ENCODE assay signal across 13 cellular contexts in genomic region chr16:10868089-10868488, GRCh38. TPM values are rescaled to one million over a fixed set of nuclear protein-coding genes. Genes with fewer than 3 reads are reported as not detected.
A peak's percentile ranks its signal among the peaks of the same experiment; 100 is the strongest.
DNase-seq lines count a peak whose midpoint lies in the region; ATAC-seq, FAIRE-seq and TF ChIP-seq lines count a peak whose summit lies in the region.
"Had no signal": no experiment of that assay in that cellular context is flagged by ENCODE, and none has a peak within 500 bp of the region (broad histone marks: within the 10 kb centered on the region; RNA-seq: fewer than 3 reads in every experiment).

No MANE protein-coding gene starts in this region.

- CTCF ChIA-PET in GM12878 (lab: Yijun Ruan, JAX), result interaction anchor here (0.7 to 3.4 kb wide), 8 partner anchors 10 to 130 kb away, joined by 3 to 21 read pairs (median 6); partner anchors contain the start of gene CIITA
- CTCF ChIA-PET in PC-3 (lab: Charles Lee), result no interaction called here

- DNase-seq in GM12878 (ENCODE audit: low read depth, low spot score), result no peak
- peak; percentile 58 for DNase-seq in posterior vena cava (ENCODE audit: low spot score)
- DNase-seq in PC-3, result no peak
- no peak for DNase-seq in UCSD-AML1 (lab: John Stamatoyannopoulos, UW; ENCODE audit: unreplicated experiment)
- DNase-seq: activated naive CD4-positive, alpha-beta T cell; CD4-positive, alpha-beta memory T cell; foreskin melanocyte; NCI-H510A had no signal

- H3K4me2 ChIP-seq in DOHH2 (ENCODE audit: low read length) (peak overlapping the region; percentile 83), GM12878 (ENCODE audit: control insufficient read depth, insufficient read depth) (peak overlapping the region; percentile 99), PC-3 (ENCODE audit: low read length) (no peak overlapping the region)

- ATAC-seq in HG03066 (IDR thresholded peaks at IDR 0.05; ENCODE audit: low read depth, unreplicated experiment) (peak; percentile 3), GM12878 (no peak; the same call in 2 of the 3 replicates), PC-3 (no peak), HG02642 (IDR thresholded peaks at IDR 0.05; ENCODE audit: poor library complexity, unreplicated experiment) (no peak)

- RAD21 ChIA-PET in GM12878 (lab: Charles Lee; ENCODE audit: unreplicated experiment), result interaction anchor here (0.6 to 5.4 kb wide), 18 partner anchors 9 to 130 kb away, joined by 3 to 51 read pairs (median 4); partner anchors contain the start of genes CIITA, DEXI and NUBP1

- H2AFZ ChIP-seq in GM12878 (ENCODE audit: control insufficient read depth, low read depth, low read length), result no peak overlapping the region
- no peak overlapping the region for H2AFZ ChIP-seq in PC-3 (ENCODE audit: low read length)

- H4K20me1 ChIP-seq in DOHH2 (ENCODE audit: control insufficient read depth, insufficient read depth, low read depth, low read length), result no peaks in the 10 kb centered on the region
- no peaks in the 10 kb centered on the region for H4K20me1 ChIP-seq in GM12878 (ENCODE audit: control insufficient read depth, insufficient read depth)
- no peaks in the 10 kb centered on the region for H4K20me1 ChIP-seq in PC-3 (ENCODE audit: low read length)

- peak overlapping the region; percentile 84 for H3K27ac ChIP-seq in DOHH2 (ENCODE audit: low read depth, low read length)
- H3K27ac ChIP-seq in GM12878 (ENCODE audit: control insufficient read depth, insufficient read depth), result no peak overlapping the region
- no peak overlapping the region for H3K27ac ChIP-seq in PC-3 (ENCODE audit: low read length)
- H3K27ac ChIP-seq: vagina had no signal

- TF ChIP-seq EP300 in GM12878 (IDR thresholded peaks at IDR 0.05; ENCODE audit: borderline replicate concordance in 1 of 2, control insufficient read depth in 1 of 2, low read depth in 2 of 2, low read length in 2 of 2), result no peak

- TF ChIP-seq POLR2A in GM12878 (IDR thresholded peaks at IDR 0.05; ENCODE audit: low read depth, low read length), result no peak

- no peak for FAIRE-seq in GM12878 (lab: Jason Lieb, UNC)

- WGBS in GM12878 (ENCODE audit: insufficient coverage, insufficient replicate concordance, low lambda C conversion rate, missing lambda C conversion rate), result 75% methylated on average over 4 of the region's 4 CpGs

- TSS peak; percentile 95 for BruUV-seq in GM12878 (replicated peaks; lab: Mats Ljungman, UMichigan)
- BruUV-seq in PC-3 (replicated peaks; lab: Mats Ljungman, UMichigan), result no TSS peak

- intact Hi-C loops in GM12878 (cut with micrococcal nuclease; ENCODE audit: unreplicated experiment), result loop anchor here (1.0 kb wide), 1 partner anchor 9 kb away; the partner anchor contains the start of gene CIITA
- intact Hi-C loops in posterior vena cava (cut with DNase I), result no loop called here
- intact Hi-C loops in PC-3 (cut with micrococcal nuclease), result no loop called here

- H3K9ac ChIP-seq in GM12878 (ENCODE audit: control insufficient read depth, insufficient read depth, low read length) (0 out of 2 replicates have a peak overlapping the region, but pooled peaks have one; percentile 7), PC-3 (ENCODE audit: low read length) (no peak overlapping the region)

- peaks cover 90% of the 10 kb centered on the region for H3K4me1 ChIP-seq in DOHH2 (ENCODE audit: control insufficient read depth, low read length)
- H3K4me1 ChIP-seq in GM12878 (ENCODE audit: control insufficient read depth, insufficient read depth, low read length), result peaks cover 65% of the 10 kb centered on the region
- H3K4me1 ChIP-seq in PC-3 (ENCODE audit: insufficient read depth, low read length), result peaks cover 20% of the 10 kb centered on the region
- H3K4me1 ChIP-seq: vagina had no signal

- TF ChIP-seq CTCF in DOHH2 (IDR thresholded peaks at IDR 0.05; ENCODE audit: low read depth, low read length, poor library complexity, severe bottlenecking) (no peak), GM12878 (IDR thresholded peaks at IDR 0.05 in 2 of 3, conservative IDR thresholded peaks at IDR 0.05 in 1 of 3; ENCODE audit: control insufficient read depth in 2 of 3, extremely low read depth in 1 of 3, insufficient read depth in 1 of 3, low read depth in 3 of 3, low read length in 3 of 3) (no peak), PC-3 (conservative IDR thresholded peaks at IDR 0.05; ENCODE audit: low read depth, low read length) (no peak)

- no peaks in the 10 kb centered on the region for H3K36me3 ChIP-seq in DOHH2 (ENCODE audit: control insufficient read depth, low read length)
- no peaks in the 10 kb centered on the region for H3K36me3 ChIP-seq in GM12878 (ENCODE audit: control insufficient read depth in 2 of 2, insufficient read depth in 2 of 2, low read length in 1 of 2)
- H3K36me3 ChIP-seq in PC-3 (ENCODE audit: low read depth, low read length), result no peaks in the 10 kb centered on the region
- H3K36me3 ChIP-seq: vagina had no signal

- no peak for TF ChIP-seq RAD21 in GM12878 (IDR thresholded peaks at IDR 0.05; ENCODE audit: insufficient read depth, low read depth, low read length)

- H3K79me2 ChIP-seq in DOHH2 (ENCODE audit: control insufficient read depth, low read length) (no peaks in the 10 kb centered on the region), GM12878 (ENCODE audit: control insufficient read depth, insufficient read depth, low read length) (no peaks in the 10 kb centered on the region), PC-3 (ENCODE audit: low read length) (no peaks in the 10 kb centered on the region)

- H3F3A ChIP-seq in DOHH2 (ENCODE audit: control insufficient read depth, insufficient read depth) (peaks cover 8% of the 10 kb centered on the region), PC-3 (ENCODE audit: low read length, unreplicated experiment) (no peaks in the 10 kb centered on the region)

- SMC1A ChIA-PET in GM12878 (lab: Charles Lee; ENCODE audit: uncharacterized antibody, unreplicated experiment), result interaction anchor here (0.7 to 9.7 kb wide), 13 partner anchors 10 to 130 kb away, joined by 3 to 95 read pairs (median 7); partner anchors contain the start of genes CIITA and NUBP1

- H3K4me3 ChIP-seq in DOHH2 (ENCODE audit: low read length) (peak overlapping the region; percentile 59), GM12878 (peak overlapping the region; percentile 47; the same call in 1 of the 2 replicates), PC-3 (ENCODE audit: low read length) (no peak overlapping the region)
- H3K4me3 ChIP-seq: mucosa of descending colon, vagina had no signal

- H3K9me2 ChIP-seq in DOHH2 (replicated peaks; ENCODE audit: control insufficient read depth, low read length) (no peaks in the 10 kb centered on the region), PC-3 (replicated peaks; ENCODE audit: low read length) (no peaks in the 10 kb centered on the region)

- in situ Hi-C loops in GM12878 (cut with MboI), result no loop called here

- no peaks in the 10 kb centered on the region for H3K9me3 ChIP-seq in DOHH2 (ENCODE audit: control insufficient read depth, insufficient read depth, low read length)
- H3K9me3 ChIP-seq in GM12878 (replicated peaks; ENCODE audit: control insufficient read depth, insufficient read depth, low read length), result no peaks in the 10 kb centered on the region
- H3K9me3 ChIP-seq in PC-3 (ENCODE audit: low read length), result no peaks in the 10 kb centered on the region
- H3K9me3 ChIP-seq: mucosa of descending colon, vagina had no signal

- POLR2A ChIA-PET in GM12878 (lab: Charles Lee), result interaction anchor here (0.7 to 3.9 kb wide), 9 partner anchors 9 to 93 kb away, joined by 3 to 32 read pairs (median 4); partner anchors contain the start of gene CIITA
- POLR2A ChIA-PET in PC-3 (lab: Charles Lee; ENCODE audit: unreplicated experiment), result no interaction called here

- H3K27me3 ChIP-seq in DOHH2 (ENCODE audit: control insufficient read depth, low read length) (no peaks in the 10 kb centered on the region), GM12878 (replicated peaks in 1 of 2; ENCODE audit: control insufficient read depth in 2 of 2, insufficient read depth in 2 of 2, low read length in 1 of 2) (no peaks in the 10 kb centered on the region), PC-3 (ENCODE audit: low read length) (no peaks in the 10 kb centered on the region)
- H3K27me3 ChIP-seq: vagina had no signal

RNA-seq across cellular contexts. Expression of gene CIITA, which starts 8.9 kb away (rescaled TPM):
- total RNA-seq in GM12878 (2013; cell fraction: nucleolus; rRNA removed), result 733 and 778 TPM in 2 replicates
- total RNA-seq in GM12878 (2014; rRNA removed), result 49.6 and 51.4 TPM in 2 replicates
- 31.0 and 37.4 TPM in 2 replicates for total RNA-seq in GM12878 (2014; rRNA removed; fragmentation: Illumina TruSeq; extraction: Trizol)
- 84.6 and 95.8 TPM in 2 replicates for total RNA-seq in GM12878 (2021)
- 32.4 TPM for polyA plus RNA-seq in GM12878 (2011; ENCODE audit: low read depth)
- polyA plus RNA-seq in GM12878 (2011; rRNA removed), result 139 and 145 TPM in 2 replicates
- 85.3 and 89.0 TPM in 2 replicates for polyA plus RNA-seq in GM12878 (2011; cell fraction: cytosol; rRNA removed)
- 371 and 391 TPM in 2 replicates for polyA plus RNA-seq in GM12878 (2011; cell fraction: nucleus; rRNA removed)
- 50.3 and 56.0 TPM in 2 replicates for polyA plus RNA-seq in GM12878 (2012)
- 35.7 and 51.1 TPM in 2 replicates for polyA plus RNA-seq in GM12878 (2014; fragmentation: Illumina TruSeq; extraction: Trizol)
- polyA plus RNA-seq in GM12878 (2014; fragmentation: Nextera tagmentation; extraction: Ambion mirVana), result 10 to 100 TPM; 11.5 to 12.5 TPM
- 74.5 and 82.5 TPM in 2 replicates for polyA plus RNA-seq in GM12878 (2014; rRNA removed)
- 10 to 100 TPM; 45.3 to 48.2 TPM for polyA plus RNA-seq in GM12878 (2016; fragmentation: Nextera tagmentation; extraction: Ambion mirVana)
- 158 and 163 TPM in 2 replicates for polyA minus RNA-seq in GM12878 (2011; rRNA and poly(A)+ RNA removed)
- polyA minus RNA-seq in GM12878 (2011; cell fraction: cytosol; rRNA and poly(A)+ RNA removed), result 30.1 and 45.4 TPM in 2 replicates
- 156 and 242 TPM in 2 replicates for polyA minus RNA-seq in GM12878 (2011; cell fraction: nucleus; rRNA and poly(A)+ RNA removed)
- 10 to 100 TPM; 10.0 to 11.9 TPM for total RNA-seq in posterior vena cava
- total RNA-seq in PC-3 (2014; rRNA removed), result not detected in 2 replicates

RNA-seq across cellular contexts. Expression of gene TVP23A, which starts 49.5 kb away (rescaled TPM):
- 10.6 and 11.7 TPM in 2 replicates for total RNA-seq in GM12878 (2013; cell fraction: nucleolus; rRNA removed)
- total RNA-seq in GM12878 (2014; rRNA removed) (1.1 and 1.9 TPM in 2 replicates), GM12878 (2014; rRNA removed; fragmentation: Illumina TruSeq; extraction: Trizol) (1.5 and 1.7 TPM in 2 replicates), GM12878 (2021) (1.6 and 1.7 TPM in 2 replicates), posterior vena cava (1 to 10 TPM; 2.1 to 3.7 TPM), PC-3 (2014; rRNA removed) (not detected in 2 replicates)
- 3.2 TPM for polyA plus RNA-seq in GM12878 (2011; ENCODE audit: low read depth)
- polyA plus RNA-seq in GM12878 (2011; rRNA removed) (2.6 and 2.8 TPM in 2 replicates), GM12878 (2014; fragmentation: Illumina TruSeq; extraction: Trizol) (1.9 and 2.8 TPM in 2 replicates), GM12878 (2014; fragmentation: Nextera tagmentation; extraction: Ambion mirVana) (1 to 10 TPM; 4.6 to 6.4 TPM), GM12878 (2014; rRNA removed) (1.4 and 1.8 TPM in 2 replicates), GM12878 (2016; fragmentation: Nextera tagmentation; extraction: Ambion mirVana) (1 to 10 TPM; 3.4 to 3.6 TPM)
- polyA plus RNA-seq in GM12878 (2011; cell fraction: cytosol; rRNA removed), result 1.2 and 1.6 TPM in 2 replicates
- 1.2 and 1.8 TPM in 2 replicates for polyA plus RNA-seq in GM12878 (2011; cell fraction: nucleus; rRNA removed)
- polyA plus RNA-seq in GM12878 (2012), result 6.8 and 7.4 TPM in 2 replicates
- polyA minus RNA-seq in GM12878 (2011; rRNA and poly(A)+ RNA removed), result 0.88 and 1.5 TPM in 2 replicates
- polyA minus RNA-seq in GM12878 (2011; cell fraction: cytosol; rRNA and poly(A)+ RNA removed), result 0.94 TPM in 1 of 2 replicates, not detected in the other
- polyA minus RNA-seq in GM12878 (2011; cell fraction: nucleus; rRNA and poly(A)+ RNA removed), result 0.57 and 0.60 TPM in 2 replicates
- total RNA-seq: CD4-positive, alpha-beta memory T cell had no signal

Comparison
In these comparisons a context has a peak if more than half of its experiments do, and no peak if none do; other contexts are left out.
1. RNA of gene CIITA, which starts 8.9 kb away (total RNA-seq): 31.0 to 778 TPM in GM12878 and 10.0 to 11.9 TPM in posterior vena cava; not detected in PC-3; every median in the first group is over 10 times any median in the second.